In the genomic region with DNA sequence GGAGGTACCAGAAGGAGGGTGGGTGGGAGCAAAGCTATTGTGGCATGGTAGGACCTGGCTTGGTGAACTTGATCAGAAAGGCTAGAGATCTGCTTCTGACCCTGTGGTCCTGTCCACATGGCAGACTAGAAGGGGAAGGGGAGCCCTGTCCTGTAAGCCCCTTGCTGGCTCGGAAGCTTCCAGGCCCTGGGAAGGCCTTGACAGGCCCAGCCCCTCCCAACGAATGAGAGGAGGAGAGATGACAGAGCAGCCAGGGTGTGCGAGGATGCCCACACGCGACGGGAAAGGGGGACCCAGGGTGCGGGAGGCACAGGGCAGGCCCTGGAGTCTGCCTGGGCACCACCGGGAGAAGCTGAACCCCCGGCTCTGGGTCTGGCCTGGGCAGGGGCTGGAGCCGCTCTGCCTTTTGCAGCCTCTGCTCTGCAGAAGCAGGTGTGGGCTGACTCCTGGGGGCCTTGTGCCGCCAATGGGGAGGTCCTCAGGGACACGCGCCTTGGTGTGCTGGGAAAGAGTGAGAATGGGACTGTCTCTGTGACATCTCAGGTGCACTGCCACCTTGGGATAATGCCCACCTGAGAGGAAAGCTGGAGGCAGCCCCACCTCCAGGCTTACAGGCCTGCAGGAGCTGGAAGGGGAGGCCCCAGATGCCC, we compare ENCODE assay signal across 22 cellular contexts.
"Had no signal": no experiment of that assay in that cellular context is flagged by ENCODE, and none has a peak within 500 bp of the region (broad histone marks: within the 10 kb centered on the region; RNA-seq: fewer than 3 reads in every experiment).

No MANE protein-coding gene starts in this region.

- DNase-seq: activated CD4-positive, alpha-beta T cell treated with anti-CD3 and anti-CD28 coated beads for 36 hours; activated CD4-positive, CD25-positive, alpha-beta regulatory T cell; activated naive CD4-positive, alpha-beta T cell treated with anti-CD3 and anti-CD28 coated beads for 36 hours; activated naive CD8-positive, alpha-beta T cell treated with anti-CD3 and anti-CD28 coated beads for 36 hours; activated T-cell treated with anti-CD3 and anti-CD28 coated beads, Interleukin-2, amount 50 U/mL, for 48 hours; cortex of kidney; effector memory CD8-positive, alpha-beta T cell; foreskin fibroblast; hippocampal formation; kidney; left colon; mesenchymal stem cell; mucosa of descending colon; nephron progenitor cell; nucleus accumbens; stimulated activated CD4-positive, alpha-beta T cell treated with anti-CD3 and anti-CD28 coated beads, Interleukin-2, amount 100 ng/mL, for 48 hours; stimulated activated naive CD4-positive, alpha-beta T cell treated with Interleukin-2 at 50 U/mL for 16 hours; T-helper 1 cell; testis; transverse colon had no signal

- ATAC-seq: activated CD4-positive, alpha-beta T cell treated with anti-CD3 and anti-CD28 coated beads for 36 hours; body of pancreas; effector memory CD8-positive, alpha-beta T cell; esophagus mucosa; left colon; mucosa of descending colon had no signal
